Comparison of ENCODE assay signal across 1 cellular context in genomic region chr20:41540459-41540858, GRCh38.
TF ChIP-seq lines count a peak whose summit lies in the region.

No MANE protein-coding gene starts in this region.

TF ChIP-seq in H1, 55 proteins besides CTCF, POLR2A, EP300 and RAD21:
- TF ChIP-seq BCL11A (IDR thresholded peaks at IDR 0.05; ENCODE audit: low read depth in 2 of 2, low read length in 2 of 2) (no peak), CHD1 (IDR thresholded peaks at IDR 0.05; ENCODE audit: low read depth, low read length) (no peak), ATF3 (IDR thresholded peaks at IDR 0.05; ENCODE audit: insufficient read depth, low read depth, low read length) (no peak), KDM4A (IDR thresholded peaks at IDR 0.05; ENCODE audit: low read depth, low read length, severe bottlenecking) (no peak), MAX (IDR thresholded peaks at IDR 0.05) (no peak), CBX8 (IDR thresholded peaks at IDR 0.05; ENCODE audit: borderline replicate concordance, low read depth, low read length) (no peak), GABPA (IDR thresholded peaks at IDR 0.05; ENCODE audit: borderline replicate concordance, insufficient read depth, low read length) (no peak), SIRT6 (IDR thresholded peaks at IDR 0.05; ENCODE audit: low read length) (no peak), GTF2F1 (IDR thresholded peaks at IDR 0.05; ENCODE audit: borderline replicate concordance, low read depth, low read length) (no peak), SRF (IDR thresholded peaks at IDR 0.05; ENCODE audit: low read depth, low read length) (no peak), CBX5 (IDR thresholded peaks at IDR 0.05; ENCODE audit: low read depth, low read length) (no peak), HDAC2 (IDR thresholded peaks at IDR 0.05; ENCODE audit: borderline replicate concordance in 1 of 2, low read depth in 2 of 2, low read length in 2 of 2) (no peak), ZNF274 (IDR thresholded peaks at IDR 0.05; ENCODE audit: borderline replicate concordance, extremely low read depth, low read length) (no peak), HDAC6 (IDR thresholded peaks at IDR 0.05; ENCODE audit: low read depth, low read length) (no peak), CEBPB (IDR thresholded peaks at IDR 0.05; ENCODE audit: low read depth, low read length) (no peak), E2F6 (IDR thresholded peaks at IDR 0.05) (no peak), POLR2AphosphoS5 (IDR thresholded peaks at IDR 0.05; ENCODE audit: low read depth, low read length) (no peak)
